In the genomic region with DNA sequence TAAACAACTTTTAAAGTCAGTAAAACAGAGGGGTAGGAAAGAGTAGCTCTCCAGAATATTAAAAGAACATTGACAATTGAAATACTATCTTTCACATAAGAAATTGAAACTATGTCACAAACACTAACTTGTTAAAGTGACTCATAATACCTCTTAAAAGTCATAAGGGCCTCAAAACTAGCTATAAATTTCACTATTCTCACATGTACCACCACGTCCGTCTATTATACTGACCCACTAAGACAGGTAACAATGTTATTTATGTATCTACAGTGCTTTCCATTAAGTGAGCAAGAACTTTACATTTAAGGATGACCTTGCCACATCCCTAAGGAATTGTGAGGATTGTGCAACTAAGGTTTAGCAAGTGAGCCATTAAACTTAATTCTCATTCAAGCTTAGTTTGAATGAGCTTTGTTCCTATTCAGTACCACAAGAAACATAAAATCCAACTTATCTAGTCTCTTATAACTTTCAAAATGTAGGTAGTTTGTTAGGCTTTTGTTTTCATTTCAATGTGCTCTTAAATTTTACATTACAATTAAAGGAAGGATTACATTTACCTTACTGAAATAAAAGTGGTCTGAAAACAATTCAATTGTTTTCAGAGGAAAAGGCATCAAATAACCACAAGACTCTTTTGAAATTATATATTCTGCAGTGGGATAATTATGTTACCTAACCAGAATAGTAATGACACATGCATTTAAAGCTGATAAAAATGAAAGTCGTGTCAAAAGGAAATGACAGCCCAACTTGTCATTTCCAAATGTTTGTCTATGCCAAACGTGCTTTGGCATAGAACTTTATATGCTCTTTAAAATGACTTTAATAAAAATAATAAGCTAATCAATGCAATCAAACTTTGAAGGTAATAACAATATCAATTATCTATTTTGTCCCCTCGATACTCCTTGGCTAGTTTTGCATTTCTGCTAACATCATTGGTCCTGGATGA, we compare ENCODE assay signal across 8 cellular contexts. TPM values are rescaled to one million over a fixed set of nuclear protein-coding genes. Genes with fewer than 3 reads are reported as not detected.
DNase-seq lines count a peak whose midpoint lies in the region; ATAC-seq and TF ChIP-seq lines count a peak whose summit lies in the region.
"Not testable (repeated sequence)": the region's sequence is repeated elsewhere in the genome, so short reads cannot be mapped to it uniquely, and the experiment has no call there.

No MANE protein-coding gene starts in this region.

- peak overlapping the region in 6 of 7 donors; percentile 8 to 69 (median 42) for H3K4me3 Mint-ChIP-seq in CD8-positive, alpha-beta memory T cell
- peak overlapping the region; percentile 42 for H3K4me3 Mint-ChIP-seq in T-helper 2 cell treated with Interferon-gamma antibody and Interleukin-4, amounts not matched to agents 5 μg/mL and 100 μg/mL, for 36 hours
- H3K4me3 Mint-ChIP-seq in activated T-helper 2 cell treated with anti-CD3 and anti-CD28 coated beads, Interferon-gamma antibody, Interleukin-2, Interleukin-4, amounts not matched to agents 10 μg/mL and 5 μg/mL and 100 μg/mL, durations not matched to agents 14 hours and 24 hours and 36 hours (ENCODE audit: low read depth), result peak overlapping the region; percentile 41
- H3K4me3 Mint-ChIP-seq in naive thymus-derived CD8-positive, alpha-beta T cell, result peak overlapping the region in 2 of 10 donors; percentile 20 to 25

- H3K4me1 Mint-ChIP-seq in CD8-positive, alpha-beta memory T cell, result peaks cover 29 to 47% (median 46%) of the 10 kb centered on the region in 3 donors
- peaks cover 19% of the 10 kb centered on the region for H3K4me1 Mint-ChIP-seq in T-helper 2 cell treated with Interferon-gamma antibody and Interleukin-4, amounts not matched to agents 5 μg/mL and 100 μg/mL, for 36 hours (ENCODE audit: low read depth)
- H3K4me1 Mint-ChIP-seq in activated T-helper 2 cell treated with anti-CD3 and anti-CD28 coated beads, Interferon-gamma antibody, Interleukin-2, Interleukin-4, amounts not matched to agents 10 μg/mL and 5 μg/mL and 100 μg/mL, durations not matched to agents 14 hours and 24 hours and 36 hours (ENCODE audit: low read depth), result peaks cover 28% of the 10 kb centered on the region
- H3K4me1 Mint-ChIP-seq in naive thymus-derived CD8-positive, alpha-beta T cell, result peaks cover 10 to 36% (median 27%) of the 10 kb centered on the region in 4 donors

- H3K27ac Mint-ChIP-seq in CD8-positive, alpha-beta memory T cell, result peak overlapping the region in 7 of 8 donors; percentile 36 to 76 (median 57)
- H3K27ac Mint-ChIP-seq in T-helper 2 cell treated with Interferon-gamma antibody and Interleukin-4, amounts not matched to agents 5 μg/mL and 100 μg/mL, for 36 hours, result peak overlapping the region; percentile 15
- peak overlapping the region; percentile 64 for H3K27ac Mint-ChIP-seq in activated T-helper 2 cell treated with anti-CD3 and anti-CD28 coated beads, Interferon-gamma antibody, Interleukin-2, Interleukin-4, amounts not matched to agents 10 μg/mL and 5 μg/mL and 100 μg/mL, durations not matched to agents 14 hours and 24 hours and 36 hours
- H3K27ac Mint-ChIP-seq in naive thymus-derived CD8-positive, alpha-beta T cell, result peak overlapping the region; percentile 5 to 81 (median 45)

- H3K27ac ChIP-seq in CD8-positive, alpha-beta memory T cell (ENCODE audit: low read depth, low read length), result not testable (repeated sequence)
- H3K27ac ChIP-seq in subcutaneous abdominal adipose tissue (ENCODE audit: low read depth, low read length), result peak overlapping the region; percentile 57

- not testable (repeated sequence) for H3K79me2 ChIP-seq in Loucy (ENCODE audit: insufficient read depth, low read length)

- not testable (repeated sequence) for TF ChIP-seq CTCF in Loucy (conservative IDR thresholded peaks at IDR 0.05; ENCODE audit: low read length); fibroblast of villous mesenchyme (IDR thresholded peaks at IDR 0.05; ENCODE audit: insufficient read depth, low read depth, low read length)

- H3K4me3 ChIP-seq in CD8-positive, alpha-beta memory T cell (ENCODE audit: low read length); Loucy (ENCODE audit: low read length, poor library complexity, severe bottlenecking); fibroblast of villous mesenchyme (ENCODE audit: low read depth, low read length); subcutaneous abdominal adipose tissue (ENCODE audit: low read depth in 1 of 5, low read length in 5 of 5): not testable (repeated sequence)

- not testable (repeated sequence) for DNase-seq in CD8-positive, alpha-beta memory T cell; T-helper 2 cell treated with Interferon-gamma antibody and Interleukin-4, amounts not matched to agents 5 μg/mL and 100 μg/mL, for 36 hours (ENCODE audit: low spot score); activated T-helper 2 cell treated with anti-CD3 and anti-CD28 coated beads, Interferon-gamma antibody, Interleukin-2, Interleukin-4, amounts not matched to agents 10 μg/mL and 5 μg/mL and 100 μg/mL, durations not matched to agents 14 hours and 24 hours and 36 hours (ENCODE audit: low spot score); naive thymus-derived CD8-positive, alpha-beta T cell
- DNase-seq in dermis blood vessel endothelial cell (peak; percentile 61), fibroblast of villous mesenchyme (ENCODE audit: low read depth) (peak; percentile 52)

- not testable (repeated sequence) for H4K20me1 ChIP-seq in Loucy (ENCODE audit: insufficient read depth, low read length, poor library complexity, severe bottlenecking)

- not testable (repeated sequence) for H3K9me2 ChIP-seq in Loucy (replicated peaks; ENCODE audit: low read depth, low read length)

- H3K27me3 ChIP-seq in CD8-positive, alpha-beta memory T cell (ENCODE audit: insufficient read depth, low read length, poor library complexity, severe bottlenecking); Loucy (ENCODE audit: insufficient read depth, low read length, poor library complexity, severe bottlenecking); subcutaneous abdominal adipose tissue (ENCODE audit: control insufficient read depth in 5 of 5, insufficient read depth in 4 of 5, low read length in 5 of 5): not testable (repeated sequence)

- H3K27me3 Mint-ChIP-seq in CD8-positive, alpha-beta memory T cell; T-helper 2 cell treated with Interferon-gamma antibody and Interleukin-4, amounts not matched to agents 5 μg/mL and 100 μg/mL, for 36 hours (ENCODE audit: low read depth); activated T-helper 2 cell treated with anti-CD3 and anti-CD28 coated beads, Interferon-gamma antibody, Interleukin-2, Interleukin-4, amounts not matched to agents 10 μg/mL and 5 μg/mL and 100 μg/mL, durations not matched to agents 14 hours and 24 hours and 36 hours (ENCODE audit: low read depth); naive thymus-derived CD8-positive, alpha-beta T cell: not testable (repeated sequence)

- peak overlapping the region; percentile 9 for H3K4me2 ChIP-seq in Loucy (ENCODE audit: low read depth, low read length, poor library complexity, severe bottlenecking)

- not testable (repeated sequence) for H3K9me3 ChIP-seq in CD8-positive, alpha-beta memory T cell (ENCODE audit: low read length); Loucy (ENCODE audit: insufficient read depth, low read depth, low read length); subcutaneous abdominal adipose tissue (ENCODE audit: control insufficient read depth in 5 of 5, low read length in 5 of 5)

- H3K36me3 Mint-ChIP-seq in CD8-positive, alpha-beta memory T cell, result peaks cover 4 to 21% (median 13%) of the 10 kb centered on the region in 3 donors
- peaks cover 18% of the 10 kb centered on the region for H3K36me3 Mint-ChIP-seq in T-helper 2 cell treated with Interferon-gamma antibody and Interleukin-4, amounts not matched to agents 5 μg/mL and 100 μg/mL, for 36 hours (ENCODE audit: low read depth)
- peaks cover 21% of the 10 kb centered on the region for H3K36me3 Mint-ChIP-seq in activated T-helper 2 cell treated with anti-CD3 and anti-CD28 coated beads, Interferon-gamma antibody, Interleukin-2, Interleukin-4, amounts not matched to agents 10 μg/mL and 5 μg/mL and 100 μg/mL, durations not matched to agents 14 hours and 24 hours and 36 hours (ENCODE audit: low read depth)
- H3K36me3 Mint-ChIP-seq in naive thymus-derived CD8-positive, alpha-beta T cell, result peaks cover 0 to 19% (median 16%) of the 10 kb centered on the region in 3 donors

- not testable (repeated sequence) for H3K9ac ChIP-seq in Loucy (ENCODE audit: low read depth, low read length, poor library complexity, severe bottlenecking); subcutaneous abdominal adipose tissue (ENCODE audit: low read length in 5 of 5)

- not testable (repeated sequence) for H3K36me3 ChIP-seq in CD8-positive, alpha-beta memory T cell (ENCODE audit: insufficient read depth, low read length); Loucy (ENCODE audit: insufficient read depth, low read length); subcutaneous abdominal adipose tissue (ENCODE audit: control insufficient read depth in 5 of 5, insufficient read depth in 5 of 5, low read length in 5 of 5)

- POLR2A ChIA-PET in CD8-positive, alpha-beta memory T cell (lab: Charles Lee); naive thymus-derived CD8-positive, alpha-beta T cell (lab: Charles Lee): not testable (repeated sequence)

- CTCF ChIA-PET in CD8-positive, alpha-beta memory T cell (lab: Charles Lee), result not testable (repeated sequence)

- H3K4me1 ChIP-seq in CD8-positive, alpha-beta memory T cell (ENCODE audit: insufficient read depth, low read length); Loucy (ENCODE audit: insufficient read depth, low read length, poor library complexity, severe bottlenecking): not testable (repeated sequence)
- H3K4me1 ChIP-seq in subcutaneous abdominal adipose tissue (ENCODE audit: control insufficient read depth in 5 of 5, insufficient read depth in 5 of 5, low read length in 5 of 5), result peaks cover 0 to 17% (median 5%) of the 10 kb centered on the region in 5 donors

- intact Hi-C loops in activated T-helper 2 cell treated with anti-CD3 and anti-CD28 coated beads, Interferon-gamma antibody, Interleukin-2, Interleukin-4, amounts not matched to agents 10 μg/mL and 5 μg/mL and 100 μg/mL, durations not matched to agents 14 hours and 24 hours and 36 hours (cut with micrococcal nuclease), result not testable (repeated sequence)

- not testable (repeated sequence) for H3F3A ChIP-seq in Loucy (ENCODE audit: low read depth)

- H3K9me3 Mint-ChIP-seq in CD8-positive, alpha-beta memory T cell; T-helper 2 cell treated with Interferon-gamma antibody and Interleukin-4, amounts not matched to agents 5 μg/mL and 100 μg/mL, for 36 hours; activated T-helper 2 cell treated with anti-CD3 and anti-CD28 coated beads, Interferon-gamma antibody, Interleukin-2, Interleukin-4, amounts not matched to agents 10 μg/mL and 5 μg/mL and 100 μg/mL, durations not matched to agents 14 hours and 24 hours and 36 hours; naive thymus-derived CD8-positive, alpha-beta T cell: not testable (repeated sequence)

- not testable (repeated sequence) for ATAC-seq in naive thymus-derived CD8-positive, alpha-beta T cell

- H2AFZ ChIP-seq in Loucy (ENCODE audit: low read length), result not testable (repeated sequence)

RNA-seq across cellular contexts. Expression of a gene that starts 39.9 kb away (rescaled TPM):
- total RNA-seq in CD8-positive, alpha-beta memory T cell, result 10 to 100 TPM; 26.9 to 28.3 TPM
- polyA plus RNA-seq in CD8-positive, alpha-beta memory T cell, result 10.5 TPM
- total RNA-seq in activated T-helper 2 cell treated with anti-CD3 and anti-CD28 coated beads, Interferon-gamma antibody, Interleukin-2, Interleukin-4, amounts not matched to agents 10 μg/mL and 5 μg/mL and 100 μg/mL, durations not matched to agents 14 hours and 24 hours and 36 hours, result 27.7 and 29.7 TPM in 2 replicates
- total RNA-seq in dermis blood vessel endothelial cell, result 24.7 and 52.0 TPM in 2 replicates
- total RNA-seq in fibroblast of villous mesenchyme, result 14.2 and 16.4 TPM in 2 replicates
- 10 to 100 TPM; 33.4 to 34.9 TPM for total RNA-seq in naive thymus-derived CD8-positive, alpha-beta T cell
- polyA plus RNA-seq in naive thymus-derived CD8-positive, alpha-beta T cell, result 10 to 100 TPM in 1 of 3 donors, 1 to 10 TPM in 2; 6.8 to 10.8 (median 7.8) TPM
